In genomic region chr17:82273327-82274133, GRCh38 we compare ENCODE assay signal across 8 cellular contexts. TPM values are rescaled to one million over a fixed set of nuclear protein-coding genes. Genes with fewer than 3 reads are reported as not detected.
DNase-seq lines count a peak whose midpoint lies in the region; ATAC-seq, FAIRE-seq and TF ChIP-seq lines count a peak whose summit lies in the region.

Gene CSNK1D (minus strand): TSS chr17:82273700. CDS start chr17:82273381, 319 bp downstream.

- CTCF ChIA-PET in AG04449 (lab: Yijun Ruan, JAX) = interaction anchor here (1.2 kb wide), 1 partner anchor 76 kb away, joined by 3 read pairs; no protein-coding TSS in a partner anchor

- peaks cover 10% of the 10 kb centered on the region for H3K9me1 ChIP-seq in keratinocyte (ENCODE audit: control insufficient read depth, extremely low read depth, insufficient read depth, low read length)

- in situ Hi-C loops in GM18951 (cut with MboI; ENCODE audit: low sequenced_read_pairs, unreplicated experiment) = no loop called here

- peaks cover 46% of the 10 kb centered on the region for H3K79me2 ChIP-seq in keratinocyte (ENCODE audit: control insufficient read depth, insufficient read depth, low read length)

- POLR2A ChIA-PET in AG04449 (lab: Yijun Ruan, JAX) = interaction anchor here (0.7 to 1.3 kb wide), 4 partner anchors 10 to 79 kb away, joined by 3 to 6 read pairs (median 3); partner anchors contain the start of gene SLC16A3

- H3K27ac Mint-ChIP-seq in central memory CD8-positive, alpha-beta T cell (ENCODE audit: low read depth) = peak within 1 kb of the TSS; percentile 97

- no peaks in the 10 kb centered on the region for H3K9me3 ChIP-seq in keratinocyte (ENCODE audit: control insufficient read depth, low read depth, low read length)

- TF ChIP-seq POLR2A in GM18951 (IDR thresholded peaks at IDR 0.05; ENCODE audit: extremely low read depth, insufficient read depth, insufficient read length) = peak; percentile 78

- TF ChIP-seq CTCF in AG04449 (IDR thresholded peaks at IDR 0.05; ENCODE audit: insufficient read depth, low read length, missing control alignments) (no peak), keratinocyte (optimal IDR thresholded peaks at IDR 0.05 in 1 of 3, IDR thresholded peaks at IDR 0.05 in 1 of 3, conservative IDR thresholded peaks at IDR 0.05 in 1 of 3; ENCODE audit: extremely low read depth in 1 of 3, insufficient read depth in 2 of 3, low read length in 3 of 3) (no peak)

- dilution Hi-C loops in keratinocyte (cut with MboI; ENCODE audit: extremely low pct_ligation_motif_present, low sequenced_read_pairs) = no loop called here

- FAIRE-seq in keratinocyte (lab: Jason Lieb, UNC) = no peak

- DNase-seq in AG04449 (ENCODE audit: low read depth, low spot score) (no peak), NCI-H446 (lab: John Stamatoyannopoulos, UW) (peak; percentile 82 to 94), keratinocyte (ENCODE audit: low read depth, low spot score) (no peak)
- DNase-seq in activated CD4-positive, CD25-positive, alpha-beta regulatory T cell treated with anti-CD3 and anti-CD28 coated beads, Interleukin-2, amount 50 U/mL, for 72 hours = peak; percentile 93
- DNase-seq in central memory CD8-positive, alpha-beta T cell (ENCODE audit: low spot score in 2 of 2) = peak; percentile 85 to 87
- DNase-seq in stimulated activated CD4-positive, alpha-beta T cell treated with anti-CD3 and anti-CD28 coated beads, Interleukin-12 subunit alpha, Interleukin-12 subunit beta, amount 100 ng/mL, for 48 hours (ENCODE audit: low read depth in 2 of 3, low spot score in 1 of 3) = peak; percentile 86 to 92 (median 90)

- H2AFZ ChIP-seq in keratinocyte (ENCODE audit: control insufficient read depth, low read length) = peak within 1 kb of the TSS; percentile 79

- H3K27me3 ChIP-seq in keratinocyte (ENCODE audit: control insufficient read depth, extremely low read depth, insufficient read depth, low read length) = no peaks in the 10 kb centered on the region

- H3K4me3 ChIP-seq in AG04449 (ENCODE audit: low read depth, low read length) (peak within 1 kb of the TSS; percentile 79), keratinocyte (ENCODE audit: control insufficient read depth in 2 of 3, extremely low read depth in 1 of 3, insufficient read depth in 2 of 3, low read depth in 1 of 3, low read length in 3 of 3) (peak within 1 kb of the TSS; percentile 86 to 91 (median 89))

- H3K4me3 Mint-ChIP-seq in central memory CD8-positive, alpha-beta T cell = peak within 1 kb of the TSS; percentile 86

- H3K4me1 ChIP-seq in keratinocyte (ENCODE audit: control insufficient read depth, extremely low read depth, insufficient read depth, low read length) = peaks cover 24% of the 10 kb centered on the region

- no peaks in the 10 kb centered on the region for H3K27me3 Mint-ChIP-seq in central memory CD8-positive, alpha-beta T cell

- H3K27ac ChIP-seq in keratinocyte (ENCODE audit: control insufficient read depth, insufficient read depth, low read length) = peak within 1 kb of the TSS; percentile 83

- peaks cover 39% of the 10 kb centered on the region for H3K4me1 Mint-ChIP-seq in central memory CD8-positive, alpha-beta T cell

- peaks cover 33% of the 10 kb centered on the region for H3K36me3 Mint-ChIP-seq in central memory CD8-positive, alpha-beta T cell (ENCODE audit: insufficient read depth)

- H4K20me1 ChIP-seq in keratinocyte (ENCODE audit: control insufficient read depth, extremely low read depth, insufficient read depth, low read length) = peaks cover 34% of the 10 kb centered on the region

- H3K9ac ChIP-seq in keratinocyte (ENCODE audit: control insufficient read depth, extremely low read depth, insufficient read depth, low read length) = peak within 1 kb of the TSS; percentile 86

- H3K4me2 ChIP-seq in keratinocyte (ENCODE audit: control insufficient read depth, extremely low read depth, insufficient read depth, low read depth, low read length) = peak within 1 kb of the TSS; percentile 76

- H3K9me3 Mint-ChIP-seq in central memory CD8-positive, alpha-beta T cell = no peaks in the 10 kb centered on the region

- H3K36me3 ChIP-seq in keratinocyte (ENCODE audit: control insufficient read depth in 2 of 2, extremely low read depth in 1 of 2, insufficient read depth in 2 of 2, low read length in 2 of 2) = peaks cover 10 to 28% of the 10 kb centered on the region in 2 experiments

- ATAC-seq in HG03175 (IDR thresholded peaks at IDR 0.05; ENCODE audit: unreplicated experiment) = peak; percentile 82
- peak; percentile 88 for ATAC-seq in central memory CD8-positive, alpha-beta T cell (replicated peaks; ENCODE audit: extremely low read depth, poor library complexity, severe bottlenecking)

RNA-seq across cellular contexts. Expression of gene CSNK1D, which starts in this region (rescaled TPM):
- polyA plus RNA-seq in keratinocyte = 61.8 to 173 TPM (median 86.0 TPM) in 3 replicates
- polyA plus RNA-seq in keratinocyte (2011; ENCODE audit: low read depth) = 33.8 TPM
- polyA plus RNA-seq in keratinocyte (2011; cell fraction: cytosol; rRNA removed) = 123 and 135 TPM in 2 replicates
- 286 and 337 TPM in 2 replicates for polyA plus RNA-seq in keratinocyte (2011; cell fraction: nucleus; rRNA removed)
- 88.4 and 107 TPM in 2 replicates for polyA plus RNA-seq in keratinocyte (2012; ENCODE audit: low replicate concordance)
- 75.4 to 226 TPM (median 76.3 TPM) in 3 replicates for polyA minus RNA-seq in keratinocyte
- polyA minus RNA-seq in keratinocyte (2011; cell fraction: cytosol; rRNA and poly(A)+ RNA removed) = 74.2 TPM
- 57.8 and 84.6 TPM in 2 replicates for polyA minus RNA-seq in keratinocyte (2011; cell fraction: nucleus; rRNA and poly(A)+ RNA removed)

Comparison
In these comparisons a context has a peak if more than half of its experiments do, and no peak if none do; other contexts are left out.
1. DNase-seq: peak in NCI-H446 (2 of 2), activated CD4-positive, CD25-positive, alpha-beta regulatory T cell treated with anti-CD3 and anti-CD28 coated beads, Interleukin-2, amount 50 U/mL, for 72 hours (single experiment), central memory CD8-positive, alpha-beta T cell (2 of 2) and stimulated activated CD4-positive, alpha-beta T cell treated with anti-CD3 and anti-CD28 coated beads, Interleukin-12 subunit alpha, Interleukin-12 subunit beta, amount 100 ng/mL, for 48 hours (3 of 3); none in AG04449 (single experiment) and keratinocyte (single experiment).